19 cellular contexts compared by ENCODE assay signal in the genomic region with DNA sequence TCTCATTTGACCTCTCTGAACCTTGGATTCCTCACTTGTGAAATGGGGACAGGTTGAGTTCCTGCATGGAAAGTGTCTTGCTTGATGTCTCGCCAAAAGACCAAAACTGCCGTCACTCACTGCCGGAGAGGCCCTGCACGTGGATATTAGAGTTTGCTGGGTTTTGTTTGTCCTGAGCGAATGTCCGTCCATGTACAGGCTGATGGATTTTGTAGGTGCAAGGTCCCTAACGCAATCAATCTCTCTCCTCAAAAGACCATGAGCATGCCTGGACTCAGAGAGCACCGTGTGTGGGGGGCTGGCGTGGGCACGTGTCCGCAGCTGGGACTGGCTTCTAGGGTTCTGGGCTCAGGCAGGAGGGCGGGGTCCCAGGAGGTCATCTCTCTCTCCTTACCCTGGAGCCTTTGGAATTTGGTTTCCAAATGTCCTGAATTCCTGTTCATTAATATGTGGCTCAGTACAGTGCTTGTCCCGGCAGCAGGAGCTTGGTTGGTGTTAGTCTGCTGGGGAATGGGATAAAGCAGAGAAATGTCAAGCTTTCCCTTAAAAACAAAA.
A peak's percentile ranks its signal among the peaks of the same experiment; 100 is the strongest.
DNase-seq lines count a peak whose midpoint lies in the region; ATAC-seq and TF ChIP-seq lines count a peak whose summit lies in the region.
"Had no signal": no experiment of that assay in that cellular context is flagged by ENCODE, and none has a peak within 500 bp of the region (broad histone marks: within the 10 kb centered on the region; RNA-seq: fewer than 3 reads in every experiment).

No MANE protein-coding gene starts in this region.

- ATAC-seq in right lobe of liver (peak; percentile 11 to 57 (median 49)), left colon (no peak)
- ATAC-seq: left lung; naive thymus-derived CD4-positive, alpha-beta T cell had no signal

- peaks cover 71% of the 10 kb centered on the region for H3K4me1 ChIP-seq in adipocyte (ENCODE audit: control insufficient read depth, insufficient read depth, low read length)
- H3K4me1 ChIP-seq in right lobe of liver, result peaks cover 4 to 54% (median 24%) of the 10 kb centered on the region in 4 donors
- peaks cover 45% of the 10 kb centered on the region for H3K4me1 ChIP-seq in stomach smooth muscle (ENCODE audit: control insufficient read depth, insufficient read depth, low read length)

- H3K4me3 ChIP-seq in adipocyte (ENCODE audit: low read length) (no peak overlapping the region), right lobe of liver (no peak overlapping the region), stomach smooth muscle (ENCODE audit: low read length in 2 of 2) (no peak overlapping the region)
- H3K4me3 ChIP-seq: left lung had no signal

- peak; percentile 47 for DNase-seq in EH (ENCODE audit: low read depth)
- DNase-seq in adipocyte (ENCODE audit: low read depth), result no peak
- DNase-seq in right lobe of liver, result peak in 2 of 3 donors; percentile 62 to 78
- no peak for DNase-seq in COLO668 (lab: John Stamatoyannopoulos, UW; ENCODE audit: unreplicated experiment)
- no peak for DNase-seq in left colon
- no peak for DNase-seq in stimulated activated CD4-positive, alpha-beta T cell treated with anti-CD3 and anti-CD28 coated beads, Interleukin-15, amount 100 ng/mL, for 24 hours
- no peak for DNase-seq in NOMO-1 treated with DMSO at 0.1 percent for 48 hours (lab: John Stamatoyannopoulos, UW; ENCODE audit: unreplicated experiment)
- DNase-seq: activated CD4-positive, alpha-beta memory T cell treated with anti-CD3 and anti-CD28 coated beads for 36 hours; activated T-cell treated with anti-CD3 and anti-CD28 coated beads, Interleukin-2, amount 50 U/mL, for 24 hours; AML-193; central memory CD4-positive, alpha-beta T cell; naive thymus-derived CD4-positive, alpha-beta T cell; NCI-H1436 treated with DMSO at 0.1 percent for 48 hours; NCI-H226; NK-92 treated with Interleukin-12 subunit alpha and Interleukin-12 subunit beta, amount 100 ng/mL, for 24 hours; RPMI8226; stimulated activated naive CD4-positive, alpha-beta T cell treated with Interleukin-2 at 50 U/mL for 16 hours had no signal

- intact Hi-C loops in right lobe of liver (cut with DNase I) (loop anchor here in 1 of 2 donors (10.0 kb wide), 1 partner anchor 231 kb away; no protein-coding TSS in a partner anchor), left colon (cut with DNase I, micrococcal nuclease) (no loop called here)

- TF ChIP-seq POLR2A in right lobe of liver (IDR thresholded peaks at IDR 0.05), result no peak

- TF ChIP-seq CTCF in right lobe of liver (IDR thresholded peaks at IDR 0.05), result no peak

- WGBS in right lobe of liver (ENCODE audit: insufficient coverage, low coverage, low lambda C conversion rate, missing lambda C conversion rate), result 23% methylated on average over 5 of the region's 13 CpGs

- H3K27me3 ChIP-seq in adipocyte (replicated peaks; ENCODE audit: control insufficient read depth, insufficient read depth, low read length), result no peaks in the 10 kb centered on the region
- no peaks in the 10 kb centered on the region for H3K27me3 ChIP-seq in right lobe of liver
- no peaks in the 10 kb centered on the region for H3K27me3 ChIP-seq in stomach smooth muscle (ENCODE audit: control insufficient read depth in 1 of 2, insufficient read depth in 2 of 2, low read length in 2 of 2)
- H3K27me3 ChIP-seq: left lung had no signal

- H3K9ac ChIP-seq in adipocyte (ENCODE audit: low read length), result peak overlapping the region; percentile 90
- no peak overlapping the region for H3K9ac ChIP-seq in stomach smooth muscle (ENCODE audit: low read length in 2 of 2)

- peak overlapping the region; percentile 46 to 89 (median 73) for H3K27ac ChIP-seq in right lobe of liver
- peak overlapping the region; percentile 31 for H3K27ac ChIP-seq in stomach smooth muscle (ENCODE audit: low read length)

- no peaks in the 10 kb centered on the region for H3K36me3 ChIP-seq in adipocyte (ENCODE audit: control insufficient read depth, insufficient read depth, low read length, severe bottlenecking)
- no peaks in the 10 kb centered on the region for H3K36me3 ChIP-seq in right lobe of liver
- H3K36me3 ChIP-seq in stomach smooth muscle (ENCODE audit: control insufficient read depth in 2 of 2, insufficient read depth in 2 of 2, low read length in 2 of 2), result no peaks in the 10 kb centered on the region
- H3K36me3 ChIP-seq: left lung had no signal

- H3K9me3 ChIP-seq in adipocyte (ENCODE audit: control insufficient read depth, low read length) (no peaks in the 10 kb centered on the region), right lobe of liver (no peaks in the 10 kb centered on the region), stomach smooth muscle (ENCODE audit: control insufficient read depth in 2 of 2, low read length in 2 of 2) (no peaks in the 10 kb centered on the region)
- H3K9me3 ChIP-seq: left lung had no signal

Comparison
In these comparisons a context has a peak if more than half of its experiments do, and no peak if none do; other contexts are left out.
1. DNase-seq: peak in EH (single experiment) and right lobe of liver (2 of 3); none in adipocyte (single experiment), COLO668 (single experiment), left colon (0 of 2), stimulated activated CD4-positive, alpha-beta T cell treated with anti-CD3 and anti-CD28 coated beads, Interleukin-15, amount 100 ng/mL, for 24 hours (single experiment) and NOMO-1 treated with DMSO at 0.1 percent for 48 hours (single experiment).